Comparison of ENCODE assay signal across 11 cellular contexts in genomic region chr3:52088445-52089367, GRCh38. TPM values are rescaled to one million over a fixed set of nuclear protein-coding genes. Genes with fewer than 3 reads are reported as not detected.
DNase-seq lines count a peak whose midpoint lies in the region; ATAC-seq, FAIRE-seq and TF ChIP-seq lines count a peak whose summit lies in the region.
"Had no signal": no experiment of that assay in that cellular context is flagged by ENCODE, and none has a peak within 500 bp of the region (broad histone marks: within the 10 kb centered on the region; RNA-seq: fewer than 3 reads in every experiment).

No MANE protein-coding gene starts in this region.

- no peak for FAIRE-seq in kidney (lab: Jason Lieb, UNC)

- no peak overlapping the region for H3K9ac ChIP-seq in kidney (ENCODE audit: low read length in 2 of 2)

- CTCF ChIA-PET in activated CD4-positive, alpha-beta T cell treated with anti-CD3 and anti-CD28 coated beads, Interleukin-2, amount 10 ng/mL, durations not matched to agents 7 days and 5 days (lab: Charles Lee) = interaction anchor here (1.8 to 2.2 kb wide), 2 partner anchors 12 to 35 kb away, joined by 3 to 4 read pairs; no protein-coding TSS in a partner anchor

- no peak overlapping the region for H3K4me3 ChIP-seq in kidney (ENCODE audit: low read length in 2 of 2)
- no peak overlapping the region for H3K4me3 ChIP-seq in uterus
- no peak overlapping the region for H3K4me3 ChIP-seq in effector memory CD4-positive, alpha-beta T cell (ENCODE audit: insufficient read depth, low read depth, low read length, poor library complexity, severe bottlenecking)

- H3K27me3 ChIP-seq in uterus = no peaks in the 10 kb centered on the region
- H3K27me3 ChIP-seq in effector memory CD4-positive, alpha-beta T cell (replicated peaks; ENCODE audit: control insufficient read depth, insufficient read depth, low read length, poor library complexity, severe bottlenecking) = no peaks in the 10 kb centered on the region

- no peaks in the 10 kb centered on the region for H3K9me3 Mint-ChIP-seq in activated CD4-positive, alpha-beta T cell treated with anti-CD3 and anti-CD28 coated beads, Interleukin-2, amount 10 ng/mL, durations not matched to agents 7 days and 5 days
- no peaks in the 10 kb centered on the region for H3K9me3 Mint-ChIP-seq in activated T-cell treated with anti-CD3 and anti-CD28 coated beads, Interleukin-2, amount 50 U/mL, for 72 hours
- H3K9me3 Mint-ChIP-seq: activated T-cell treated with anti-CD3 and anti-CD28 coated beads, Interleukin-2, amount 50 U/mL, for 4 hours had no signal

- H3K27me3 Mint-ChIP-seq in activated CD4-positive, alpha-beta T cell treated with anti-CD3 and anti-CD28 coated beads, Interleukin-2, amount 10 ng/mL, durations not matched to agents 7 days and 5 days = no peaks in the 10 kb centered on the region
- no peaks in the 10 kb centered on the region for H3K27me3 Mint-ChIP-seq in activated T-cell treated with anti-CD3 and anti-CD28 coated beads, Interleukin-2, amount 50 U/mL, for 72 hours (ENCODE audit: low read depth)
- H3K27me3 Mint-ChIP-seq: B cell had no signal

- H3K4me1 ChIP-seq in kidney (ENCODE audit: control insufficient read depth in 1 of 2, insufficient read depth in 1 of 2, low read depth in 1 of 2, low read length in 2 of 2) (peaks cover 13 to 22% of the 10 kb centered on the region in 2 donors), uterus (peaks cover 0 to 12% of the 10 kb centered on the region in 2 donors)
- peaks cover 4% of the 10 kb centered on the region for H3K4me1 ChIP-seq in effector memory CD4-positive, alpha-beta T cell (ENCODE audit: control insufficient read depth, insufficient read depth, low read length, poor library complexity, severe bottlenecking)

- H3K9me3 ChIP-seq in kidney (ENCODE audit: control insufficient read depth in 1 of 2, low read length in 2 of 2) (no peaks in the 10 kb centered on the region), uterus (no peaks in the 10 kb centered on the region)
- no peaks in the 10 kb centered on the region for H3K9me3 ChIP-seq in effector memory CD4-positive, alpha-beta T cell (ENCODE audit: control insufficient read depth, low read length)

- TF ChIP-seq CTCF in kidney (IDR thresholded peaks at IDR 0.05; ENCODE audit: borderline replicate concordance, extremely low read depth, insufficient read depth) (no peak), uterus (IDR thresholded peaks at IDR 0.05) (no peak)

- peak overlapping the region; percentile 91 for H3K27ac ChIP-seq in angular gyrus (ENCODE audit: low read depth, low read length)
- no peak overlapping the region for H3K27ac ChIP-seq in kidney (ENCODE audit: low read depth in 2 of 2, low read length in 2 of 2)
- peak overlapping the region; percentile 75 to 86 for H3K27ac ChIP-seq in uterus
- H3K27ac ChIP-seq in effector memory CD4-positive, alpha-beta T cell (ENCODE audit: insufficient read depth, low read length, poor library complexity, severe bottlenecking) = no peak overlapping the region

- intact Hi-C loops in kidney (cut with DNase I) (no loop called here), uterus (cut with DNase I; ENCODE audit: low total_unique reads) (no loop called here)

- no peaks in the 10 kb centered on the region for H3K36me3 Mint-ChIP-seq in activated CD4-positive, alpha-beta T cell treated with anti-CD3 and anti-CD28 coated beads, Interleukin-2, amount 10 ng/mL, durations not matched to agents 7 days and 5 days (ENCODE audit: low read depth)
- H3K36me3 Mint-ChIP-seq in activated T-cell treated with anti-CD3 and anti-CD28 coated beads, Interleukin-2, amount 50 U/mL, for 72 hours (ENCODE audit: insufficient read depth in 2 of 2) = no peaks in the 10 kb centered on the region

- peaks cover 23% of the 10 kb centered on the region for H3K4me1 Mint-ChIP-seq in activated CD4-positive, alpha-beta T cell treated with anti-CD3 and anti-CD28 coated beads, Interleukin-2, amount 10 ng/mL, durations not matched to agents 7 days and 5 days
- H3K4me1 Mint-ChIP-seq in activated T-cell treated with anti-CD3 and anti-CD28 coated beads, Interleukin-2, amount 50 U/mL, for 72 hours (ENCODE audit: low read depth) = peaks cover 27% of the 10 kb centered on the region

- DNase-seq in activated CD4-positive, alpha-beta T cell treated with anti-CD3 and anti-CD28 coated beads, Interleukin-2, amount 10 ng/mL, durations not matched to agents 7 days and 5 days = no peak
- no peak for DNase-seq in activated CD4-positive, alpha-beta T cell treated with anti-CD3 and anti-CD28 coated beads, Interleukin-2, amount 50 U/mL, for 1 hour
- DNase-seq in kidney (peak; percentile 87), uterus (peak; percentile 61 to 62), mucosa of gallbladder (ENCODE audit: low spot score) (no peak)
- no peak for DNase-seq in activated T-cell treated with anti-CD3 and anti-CD28 coated beads, Interleukin-2, amount 50 U/mL, for 72 hours
- DNase-seq in effector memory CD4-positive, alpha-beta T cell = no peak
- DNase-seq: activated T-cell treated with anti-CD3 and anti-CD28 coated beads, Interleukin-2, amount 50 U/mL, for 4 hours; stimulated activated CD4-positive, alpha-beta T cell treated with anti-CD3 and anti-CD28 coated beads, Interleukin-15, amount 100 ng/mL, for 24 hours had no signal

- H3K36me3 ChIP-seq in kidney (ENCODE audit: control insufficient read depth in 1 of 2, insufficient read depth in 2 of 2, low read length in 2 of 2) (no peaks in the 10 kb centered on the region), uterus (no peaks in the 10 kb centered on the region)
- no peaks in the 10 kb centered on the region for H3K36me3 ChIP-seq in effector memory CD4-positive, alpha-beta T cell (ENCODE audit: control insufficient read depth, insufficient read depth, low read length)

- no peak overlapping the region for H3K4me3 Mint-ChIP-seq in activated CD4-positive, alpha-beta T cell treated with anti-CD3 and anti-CD28 coated beads, Interleukin-2, amount 10 ng/mL, durations not matched to agents 7 days and 5 days
- H3K4me3 Mint-ChIP-seq in activated T-cell treated with anti-CD3 and anti-CD28 coated beads, Interleukin-2, amount 50 U/mL, for 72 hours = no peak overlapping the region
- H3K4me3 Mint-ChIP-seq: activated T-cell treated with anti-CD3 and anti-CD28 coated beads, Interleukin-2, amount 50 U/mL, for 4 hours; B cell had no signal

- ATAC-seq in activated T-cell treated with anti-CD3 and anti-CD28 coated beads, Interleukin-2, amount 50 U/mL, for 72 hours (replicated peaks in 1 of 2) = no peak
- ATAC-seq: activated T-cell treated with anti-CD3 and anti-CD28 coated beads, Interleukin-2, amount 50 U/mL, for 4 hours had no signal

- POLR2A ChIA-PET in activated CD4-positive, alpha-beta T cell treated with anti-CD3 and anti-CD28 coated beads, Interleukin-2, amount 10 ng/mL, durations not matched to agents 7 days and 5 days (lab: Charles Lee) = no interaction called here

- no peak for TF ChIP-seq POLR2A in uterus (IDR thresholded peaks at IDR 0.05)

- peak overlapping the region; percentile 25 for H3K27ac Mint-ChIP-seq in activated CD4-positive, alpha-beta T cell treated with anti-CD3 and anti-CD28 coated beads, Interleukin-2, amount 10 ng/mL, durations not matched to agents 7 days and 5 days
- no peak overlapping the region for H3K27ac Mint-ChIP-seq in activated T-cell treated with anti-CD3 and anti-CD28 coated beads, Interleukin-2, amount 50 U/mL, for 72 hours
- H3K27ac Mint-ChIP-seq: B cell had no signal

RNA-seq across cellular contexts. Expression of gene DUSP7, which starts 32.3 kb away (rescaled TPM):
- 10 to 100 TPM; 38.3 to 42.0 TPM for total RNA-seq in activated CD4-positive, alpha-beta T cell treated with anti-CD3 and anti-CD28 coated beads, Interleukin-2, amount 10 ng/mL, durations not matched to agents 7 days and 5 days
- 19.8 TPM for total RNA-seq in kidney
- 10.1 TPM for polyA plus RNA-seq in kidney (ENCODE audit: insufficient read depth, low read depth, low replicate concordance)
- total RNA-seq in uterus = 10 to 100 TPM in 3 of 4 donors, 1 to 10 TPM in 1; 5.6 to 39.1 (median 12.3) TPM
- total RNA-seq in mucosa of gallbladder = 20.4 TPM
- total RNA-seq in activated T-cell treated with anti-CD3 and anti-CD28 coated beads, Interleukin-2, amount 50 U/mL, for 72 hours = 10 to 100 TPM; 12.8 to 15.7 TPM

Comparison
In these comparisons a context has a peak if more than half of its experiments do, and no peak if none do; other contexts are left out.
1. DNase-seq: peak in kidney (single experiment) and uterus (2 of 2); none in activated CD4-positive, alpha-beta T cell treated with anti-CD3 and anti-CD28 coated beads, Interleukin-2, amount 10 ng/mL, durations not matched to agents 7 days and 5 days (single experiment), activated CD4-positive, alpha-beta T cell treated with anti-CD3 and anti-CD28 coated beads, Interleukin-2, amount 50 U/mL, for 1 hour (single experiment), mucosa of gallbladder (single experiment), activated T-cell treated with anti-CD3 and anti-CD28 coated beads, Interleukin-2, amount 50 U/mL, for 72 hours (0 of 2) and effector memory CD4-positive, alpha-beta T cell (0 of 3).
2. H3K27ac ChIP-seq: peak in angular gyrus (single experiment) and uterus (2 of 2); none in kidney (0 of 2) and effector memory CD4-positive, alpha-beta T cell (single experiment).